Comparison of ENCODE assay signal across 24 cellular contexts in the genomic region with DNA sequence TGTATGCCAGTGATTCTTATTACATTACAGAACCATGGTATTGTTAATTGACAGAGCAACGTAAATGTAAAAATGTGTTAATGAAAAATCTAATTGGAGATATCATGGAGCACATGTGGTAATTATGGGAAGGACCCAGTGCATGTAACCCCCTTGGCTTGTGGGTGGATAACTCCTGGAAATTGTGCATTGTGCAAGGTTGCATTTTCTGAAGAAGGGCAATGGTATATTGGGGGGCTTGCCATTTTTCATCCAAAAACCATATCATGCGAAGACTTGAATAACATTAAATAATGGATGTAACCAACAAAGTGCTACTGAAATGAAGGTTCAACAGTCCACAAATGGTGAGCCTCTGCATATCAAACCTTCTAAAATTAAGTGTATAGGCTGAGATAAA. TPM values are rescaled to one million over a fixed set of nuclear protein-coding genes. Genes with fewer than 3 reads are reported as not detected.
"Had no signal": no experiment of that assay in that cellular context is flagged by ENCODE, and none has a peak within 500 bp of the region (broad histone marks: within the 10 kb centered on the region; RNA-seq: fewer than 3 reads in every experiment).

No MANE protein-coding gene starts in this region.

- H3K27ac Mint-ChIP-seq: activated CD4-positive, alpha-beta memory T cell treated with anti-CD3 and anti-CD28 coated beads for 36 hours; activated CD4-positive, alpha-beta T cell treated with anti-CD3 and anti-CD28 coated beads, Interleukin-2, amount 10 ng/mL, durations not matched to agents 7 days and 5 days; activated naive CD4-positive, alpha-beta T cell treated with anti-CD3 and anti-CD28 coated beads for 36 hours; activated naive CD8-positive, alpha-beta T cell; activated T-helper 17 cell treated with anti-CD3 and anti-CD28 coated beads, Interleukin-2, amount 50 U/mL, for 72 hours; T-cell had no signal

- H3K27me3 ChIP-seq: brain microvascular endothelial cell, cardiac muscle cell had no signal

- H3K4me1 Mint-ChIP-seq: activated CD4-positive, alpha-beta T cell treated with anti-CD3 and anti-CD28 coated beads, Interleukin-2, amount 10 ng/mL, durations not matched to agents 7 days and 5 days; activated T-helper 17 cell treated with anti-CD3 and anti-CD28 coated beads, Interleukin-2, amount 50 U/mL, for 72 hours; T-cell had no signal

- H3K36me3 ChIP-seq: cardiac muscle cell had no signal

- H3K36me3 Mint-ChIP-seq: activated CD4-positive, alpha-beta memory T cell treated with anti-CD3 and anti-CD28 coated beads for 36 hours; activated naive CD8-positive, alpha-beta T cell; T-cell had no signal

- H3K4me3 ChIP-seq: cardiac muscle cell, PC-9 had no signal

- ATAC-seq: activated T-helper 17 cell treated with anti-CD3 and anti-CD28 coated beads, Interleukin-2, amount 50 U/mL, for 72 hours; T-cell had no signal

- H3K9me3 Mint-ChIP-seq: activated CD4-positive, alpha-beta memory T cell treated with anti-CD3 and anti-CD28 coated beads for 36 hours; activated naive CD4-positive, alpha-beta T cell treated with anti-CD3 and anti-CD28 coated beads for 36 hours had no signal

- H3K27ac ChIP-seq: brain microvascular endothelial cell, cardiac muscle cell, PC-9 had no signal

- H3K27me3 Mint-ChIP-seq: activated CD4-positive, alpha-beta memory T cell treated with anti-CD3 and anti-CD28 coated beads for 36 hours; activated CD4-positive, alpha-beta T cell treated with anti-CD3 and anti-CD28 coated beads, Interleukin-2, amount 10 ng/mL, durations not matched to agents 7 days and 5 days; activated naive CD8-positive, alpha-beta T cell; activated T-helper 17 cell treated with anti-CD3 and anti-CD28 coated beads, Interleukin-2, amount 50 U/mL, for 72 hours; T-cell had no signal

- DNase-seq: activated CD4-positive, alpha-beta memory T cell treated with anti-CD3 and anti-CD28 coated beads for 36 hours; activated CD4-positive, alpha-beta T cell treated with anti-CD3 and anti-CD28 coated beads, Interleukin-2, amount 10 ng/mL, durations not matched to agents 7 days and 5 days; activated CD4-positive, CD25-positive, alpha-beta regulatory T cell; activated gamma-delta T cell; activated naive CD4-positive, alpha-beta T cell treated with anti-CD3 and anti-CD28 coated beads for 36 hours; activated T-cell treated with anti-CD3 and anti-CD28 coated beads for 4 hours; activated T-cell treated with anti-CD3 and anti-CD28 coated beads, Interleukin-2, amount 50 U/mL, for 48 hours; amygdala; brain microvascular endothelial cell; NCI-H1092; NCI-H1417 treated with DMSO at 0.1 percent for 48 hours; NCI-H187; NCI-H2081; NCI-H446; NCI-H524; PC-9; SHP77 treated with DMSO at 0.1 percent for 48 hours; T-cell; T-helper 2 cell; T1000 had no signal

- FAIRE-seq: TTC549 had no signal

- H2AFZ ChIP-seq: PC-9 had no signal

- H3K4me2 ChIP-seq: PC-9 had no signal

- H3K4me3 Mint-ChIP-seq: activated CD4-positive, alpha-beta memory T cell treated with anti-CD3 and anti-CD28 coated beads for 36 hours; activated CD4-positive, alpha-beta T cell treated with anti-CD3 and anti-CD28 coated beads, Interleukin-2, amount 10 ng/mL, durations not matched to agents 7 days and 5 days; activated naive CD4-positive, alpha-beta T cell treated with anti-CD3 and anti-CD28 coated beads for 36 hours; activated naive CD8-positive, alpha-beta T cell; activated T-helper 17 cell treated with anti-CD3 and anti-CD28 coated beads, Interleukin-2, amount 50 U/mL, for 72 hours; T-cell had no signal

RNA-seq across cellular contexts. Expression of gene BASP1, which starts 47.6 kb away (rescaled TPM):
- total RNA-seq: PC-9 had no signal
